Comparison of ENCODE assay signal across 8 cellular contexts in the genomic region with DNA sequence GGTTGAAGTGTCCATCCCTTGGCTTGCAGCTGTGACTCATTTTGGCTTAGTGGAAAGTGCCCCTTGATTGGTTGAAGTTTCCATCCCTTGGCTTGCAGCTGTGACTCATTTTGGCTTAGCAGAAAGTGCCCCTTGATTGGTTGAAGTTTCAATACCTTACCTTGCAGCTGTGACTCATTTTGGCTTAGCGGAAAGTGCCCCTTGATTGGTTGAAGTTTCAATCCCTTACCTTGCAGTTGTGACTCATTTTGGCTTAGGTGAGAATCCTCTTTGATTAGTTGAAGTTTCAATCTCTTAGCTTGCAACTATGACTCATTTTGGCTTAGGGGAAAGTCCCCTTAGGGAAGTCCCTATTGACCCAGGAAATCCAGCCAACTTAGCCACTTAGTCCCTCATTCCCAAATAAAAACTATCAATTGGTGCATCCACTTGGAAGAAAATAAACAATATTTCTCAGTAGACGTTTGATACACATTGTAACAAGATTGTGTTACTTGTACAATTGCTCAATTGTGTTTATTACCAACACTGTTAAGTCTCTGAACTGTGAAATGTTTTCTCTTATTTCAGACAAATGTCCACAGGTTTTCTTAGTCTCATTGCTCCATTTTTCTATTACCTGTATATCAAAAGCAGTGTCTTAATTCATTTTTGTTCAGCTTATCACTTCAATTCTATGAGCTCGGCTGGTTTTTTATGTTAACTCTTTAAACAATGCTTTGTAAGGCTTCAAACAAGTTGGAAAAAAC.
DNase-seq lines count a peak whose midpoint lies in the region; ATAC-seq and TF ChIP-seq lines count a peak whose summit lies in the region.

No MANE protein-coding gene starts in this region.

- no peaks in the 10 kb centered on the region for H3K9me3 ChIP-seq in body of pancreas

- no peak overlapping the region for H3K27ac Mint-ChIP-seq in stimulated activated memory B cell treated with anti-CD40 and anti-IgM and Interleukin-4, amounts not matched to agents 10 μg/mL and 1 μg/mL and 100 μg/mL, for 72 hours

- WGBS in body of pancreas, 2 donors, result 22 to 34% methylated on average over 3 of the region's 3 CpGs

- ATAC-seq in GM21526 (IDR thresholded peaks at IDR 0.05; ENCODE audit: low FRiP score, unreplicated experiment), result peak; percentile 84
- ATAC-seq in HG03575 (IDR thresholded peaks at IDR 0.05; ENCODE audit: extremely low read depth, insufficient number of reproducible peaks, low FRiP score, unreplicated experiment), result peak; percentile 91
- no peak for ATAC-seq in left ventricle myocardium superior
- no peak for ATAC-seq in body of pancreas
- no peak for ATAC-seq in stimulated activated memory B cell treated with anti-CD40 and anti-IgM and Interleukin-4, amounts not matched to agents 10 μg/mL and 1 μg/mL and 100 μg/mL, for 72 hours

- H3K27ac ChIP-seq in body of pancreas, result no peak overlapping the region

- DNase-seq in GM12864 (ENCODE audit: low read depth), result peak; percentile 19
- peak; percentile 74 for DNase-seq in epithelial cell of esophagus (ENCODE audit: low read depth)
- no peak for DNase-seq in left ventricle myocardium superior
- DNase-seq in body of pancreas, result no peak
- DNase-seq in NCI-H524 (lab: John Stamatoyannopoulos, UW), result no peak

- peaks cover 8% of the 10 kb centered on the region for H3K9me3 Mint-ChIP-seq in stimulated activated memory B cell treated with anti-CD40 and anti-IgM and Interleukin-4, amounts not matched to agents 10 μg/mL and 1 μg/mL and 100 μg/mL, for 72 hours

- no peak overlapping the region for H3K4me3 Mint-ChIP-seq in stimulated activated memory B cell treated with anti-CD40 and anti-IgM and Interleukin-4, amounts not matched to agents 10 μg/mL and 1 μg/mL and 100 μg/mL, for 72 hours

- H3K4me3 ChIP-seq in GM12864 (ENCODE audit: low read depth, low read length) (no peak overlapping the region), epithelial cell of esophagus (ENCODE audit: low read length) (no peak overlapping the region), body of pancreas (no peak overlapping the region)

- intact Hi-C loops in left ventricle myocardium superior (cut with micrococcal nuclease), result no loop called here
- intact Hi-C loops in body of pancreas (cut with DNase I), result no loop called here

- no peak for TF ChIP-seq CTCF in GM12864 (IDR thresholded peaks at IDR 0.05; ENCODE audit: low read depth, low read length, missing control alignments)
- TF ChIP-seq CTCF in epithelial cell of esophagus (IDR thresholded peaks at IDR 0.05; ENCODE audit: insufficient read depth, low read depth, low read length, missing control alignments), result no peak
- TF ChIP-seq CTCF in body of pancreas (IDR thresholded peaks at IDR 0.05), result no peak

- H3K27me3 Mint-ChIP-seq in stimulated activated memory B cell treated with anti-CD40 and anti-IgM and Interleukin-4, amounts not matched to agents 10 μg/mL and 1 μg/mL and 100 μg/mL, for 72 hours, result no peaks in the 10 kb centered on the region

- H3K36me3 Mint-ChIP-seq in stimulated activated memory B cell treated with anti-CD40 and anti-IgM and Interleukin-4, amounts not matched to agents 10 μg/mL and 1 μg/mL and 100 μg/mL, for 72 hours, result no peaks in the 10 kb centered on the region

- no peaks in the 10 kb centered on the region for H3K27me3 ChIP-seq in body of pancreas

- no peaks in the 10 kb centered on the region for H3K4me1 Mint-ChIP-seq in stimulated activated memory B cell treated with anti-CD40 and anti-IgM and Interleukin-4, amounts not matched to agents 10 μg/mL and 1 μg/mL and 100 μg/mL, for 72 hours

- H3K4me1 ChIP-seq in body of pancreas, result no peaks in the 10 kb centered on the region

- H3K36me3 ChIP-seq in body of pancreas (replicated peaks in 1 of 2; ENCODE audit: insufficient read depth in 1 of 2, low read depth in 2 of 2), result no peaks in the 10 kb centered on the region

- no peak for TF ChIP-seq POLR2A in body of pancreas (IDR thresholded peaks at IDR 0.05)

Comparison
In these comparisons a context has a peak if more than half of its experiments do, and no peak if none do; other contexts are left out.
1. DNase-seq: peak in GM12864 (single experiment) and epithelial cell of esophagus (single experiment); none in left ventricle myocardium superior (single experiment), body of pancreas (0 of 4) and NCI-H524 (0 of 2).
2. ATAC-seq: peak in GM21526 (single experiment) and HG03575 (single experiment); none in left ventricle myocardium superior (single experiment), body of pancreas (single experiment) and stimulated activated memory B cell treated with anti-CD40 and anti-IgM and Interleukin-4, amounts not matched to agents 10 μg/mL and 1 μg/mL and 100 μg/mL, for 72 hours (single experiment).